Comparison of ENCODE assay signal across 15 cellular contexts in the genomic region with DNA sequence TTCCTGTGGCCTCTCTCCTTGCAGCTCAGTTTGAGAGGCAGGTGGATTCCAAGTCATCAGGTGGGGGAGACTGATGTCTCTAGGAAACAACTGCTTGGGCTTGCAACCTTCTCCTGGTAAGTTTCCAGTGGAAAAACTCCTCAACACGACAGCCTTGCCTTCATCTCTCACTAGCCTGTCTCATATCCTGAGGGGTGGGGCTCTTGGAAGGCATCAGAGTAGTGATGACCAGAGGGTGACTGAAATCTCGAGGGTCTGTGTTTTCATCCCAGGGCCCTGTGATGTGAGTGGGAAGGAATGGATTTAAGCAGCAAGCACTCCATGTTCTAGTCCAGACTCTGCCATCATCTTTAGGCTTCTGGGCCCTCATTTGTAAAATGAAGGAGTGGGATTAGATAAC.
DNase-seq lines count a peak whose midpoint lies in the region; ATAC-seq and TF ChIP-seq lines count a peak whose summit lies in the region.
"Had no signal": no experiment of that assay in that cellular context is flagged by ENCODE, and none has a peak within 500 bp of the region (broad histone marks: within the 10 kb centered on the region; RNA-seq: fewer than 3 reads in every experiment).

No MANE protein-coding gene starts in this region.

- no peak overlapping the region for H2BK15ac ChIP-seq in mesendoderm (replicated peaks; ENCODE audit: low read depth)

- no peaks in the 10 kb centered on the region for H3K27me3 ChIP-seq in A673 (replicated peaks; ENCODE audit: insufficient read depth, low read depth, low read length, poor library complexity)
- no peaks in the 10 kb centered on the region for H3K27me3 ChIP-seq in PC-3 (ENCODE audit: low read length)
- H3K27me3 ChIP-seq in gastroesophageal sphincter: no peaks in the 10 kb centered on the region
- no peaks in the 10 kb centered on the region for H3K27me3 ChIP-seq in mesendoderm (ENCODE audit: insufficient read depth, low read length, poor library complexity)
- H3K27me3 ChIP-seq in mammary epithelial cell (ENCODE audit: insufficient read depth, low read length): no peaks in the 10 kb centered on the region

- no peak; the same call in 1 of the 2 replicates for ATAC-seq in PC-3
- peak; percentile 43 for ATAC-seq in gastroesophageal sphincter
- ATAC-seq in HG03025 (IDR thresholded peaks at IDR 0.05; ENCODE audit: low FRiP score, unreplicated experiment): no peak

- H3K79me2 ChIP-seq in PC-3 (ENCODE audit: low read length) (peaks cover 33% of the 10 kb centered on the region), mesendoderm (ENCODE audit: control insufficient read depth, insufficient read depth, low read length) (no peaks in the 10 kb centered on the region), mammary epithelial cell (ENCODE audit: insufficient read depth, low read length) (peaks cover 37% of the 10 kb centered on the region)

- H3K79me1 ChIP-seq in mesendoderm (ENCODE audit: low read length): no peaks in the 10 kb centered on the region

- H3K27ac ChIP-seq in A673 (ENCODE audit: low read depth, low read length, poor library complexity, severe bottlenecking) (peak overlapping the region; percentile 39), PC-3 (ENCODE audit: low read length) (no peak overlapping the region), gastroesophageal sphincter (peak overlapping the region in 1 of 4 donors; percentile 16), mesendoderm (ENCODE audit: low read depth, low read length) (no peak overlapping the region), mammary epithelial cell (ENCODE audit: insufficient read depth, low read depth, low read length) (no peak overlapping the region)

- H4K5ac ChIP-seq in mesendoderm (ENCODE audit: low read length): no peak overlapping the region

- H3K56ac ChIP-seq in mesendoderm (ENCODE audit: low read length): no peak overlapping the region

- TF ChIP-seq CTCF in A673 (conservative IDR thresholded peaks at IDR 0.05; ENCODE audit: low read depth, low read length): no peak
- TF ChIP-seq CTCF in PC-3 (conservative IDR thresholded peaks at IDR 0.05; ENCODE audit: low read depth, low read length): no peak
- no peak for TF ChIP-seq CTCF in gastroesophageal sphincter (IDR thresholded peaks at IDR 0.05)
- no peak for TF ChIP-seq CTCF in mammary epithelial cell (conservative IDR thresholded peaks at IDR 0.05 in 1 of 2, IDR thresholded peaks at IDR 0.05 in 1 of 2; ENCODE audit: extremely low read depth in 1 of 2, insufficient read depth in 1 of 2, low read depth in 1 of 2, low read length in 2 of 2)

- H2AFZ ChIP-seq in PC-3 (ENCODE audit: low read length): peak overlapping the region; percentile 1; the same call in 1 of the 2 replicates
- no peak overlapping the region for H2AFZ ChIP-seq in mammary epithelial cell (ENCODE audit: low read depth, low read length)

- 33% methylated on average over 1 of the region's 2 CpGs; no CpG with 5 or more reads in 1 of the 2 donors for WGBS in gastroesophageal sphincter (ENCODE audit: low coverage in 1 of 2), 2 donors
- no CpG with 5 or more reads among the region's 2 CpGs for WGBS in mesendoderm (ENCODE audit: extremely low coverage, insufficient coverage, low lambda C conversion rate)
- WGBS in mammary epithelial cell (ENCODE audit: low coverage, missing lambda C conversion rate): 75% methylated on average over 2 of the region's 2 CpGs

- no peak overlapping the region for H3K4me2 ChIP-seq in PC-3 (ENCODE audit: low read length)
- no peak overlapping the region for H3K4me2 ChIP-seq in mesendoderm (ENCODE audit: low read length)
- H3K4me2 ChIP-seq in mammary epithelial cell (ENCODE audit: insufficient read depth, low read depth, low read length): no peak overlapping the region

- H2BK5ac ChIP-seq in mesendoderm (ENCODE audit: low read length): no peak overlapping the region

- BruUV-seq in A673 (replicated peaks; lab: Mats Ljungman, UMichigan) (no TSS peak), PC-3 (replicated peaks; lab: Mats Ljungman, UMichigan) (no TSS peak), mammary epithelial cell (replicated peaks; lab: Mats Ljungman, UMichigan) (no TSS peak)

- H3K4me1 ChIP-seq in A673 (ENCODE audit: insufficient read depth, low read length, poor library complexity, severe bottlenecking) (peaks cover 43% of the 10 kb centered on the region), PC-3 (ENCODE audit: insufficient read depth, low read length) (peaks cover 18% of the 10 kb centered on the region), gastroesophageal sphincter (peaks cover 0 to 20% (median 3%) of the 10 kb centered on the region in 3 donors), mesendoderm (ENCODE audit: control insufficient read depth, low read depth, low read length) (no peaks in the 10 kb centered on the region), mammary epithelial cell (ENCODE audit: insufficient read depth, low read length) (no peaks in the 10 kb centered on the region)

- no peak overlapping the region for H3K18ac ChIP-seq in mesendoderm (ENCODE audit: low read length)

- H4K8ac ChIP-seq in mesendoderm (ENCODE audit: low read depth, low read length): no peak overlapping the region

- H3K9ac ChIP-seq in PC-3 (ENCODE audit: low read length) (no peak overlapping the region), mesendoderm (ENCODE audit: low read length) (no peak overlapping the region), mammary epithelial cell (ENCODE audit: insufficient read depth, low read length) (no peak overlapping the region)

- peak overlapping the region; percentile 20 for H3K4ac ChIP-seq in mesendoderm (ENCODE audit: low read depth, low read length)

- in situ Hi-C loops in mammary epithelial cell (cut with MboI; ENCODE audit: low sequenced_read_pairs in 2 of 2): no loop called here

- H2AK5ac ChIP-seq in mesendoderm (ENCODE audit: low read length): no peak overlapping the region

- dilution Hi-C loops in mammary epithelial cell (cut with HindIII; ENCODE audit: low sequenced_read_pairs): no loop called here

- H3K36me3 ChIP-seq in A673 (ENCODE audit: insufficient read depth, low read length, poor library complexity, severe bottlenecking) (no peaks in the 10 kb centered on the region), PC-3 (ENCODE audit: low read depth, low read length) (peaks cover 80% of the 10 kb centered on the region), gastroesophageal sphincter (peaks cover 0 to 41% of the 10 kb centered on the region in 2 donors), mesendoderm (ENCODE audit: control insufficient read depth, insufficient read depth, low read length) (no peaks in the 10 kb centered on the region), mammary epithelial cell (ENCODE audit: insufficient read depth, low read length) (peaks cover 34% of the 10 kb centered on the region)

- no peaks in the 10 kb centered on the region for H3K9me2 ChIP-seq in PC-3 (replicated peaks; ENCODE audit: low read length)

- H3K4me3 ChIP-seq in A673 (ENCODE audit: low read depth, low read length, poor library complexity, severe bottlenecking) (no peak overlapping the region), PC-3 (ENCODE audit: low read length) (no peak overlapping the region), gastroesophageal sphincter (no peak overlapping the region), mesendoderm (ENCODE audit: low read length) (no peak overlapping the region), mammary epithelial cell (replicated peaks in 1 of 3; ENCODE audit: insufficient read depth in 1 of 3, low read depth in 2 of 3, low read length in 3 of 3) (no peak overlapping the region)
- H3K4me3 ChIP-seq: HAP-1 had no signal

- no peak overlapping the region for H2BK120ac ChIP-seq in mesendoderm (ENCODE audit: low read depth, low read length)

- no peak for DNase-seq in A673 (ENCODE audit: low spot score)
- DNase-seq in PC-3: peak; percentile 55
- DNase-seq in mesendoderm: no peak
- no peak for DNase-seq in mammary epithelial cell
- DNase-seq in NCI-H2107 treated with DMSO at 0.1 percent for 48 hours (lab: John Stamatoyannopoulos, UW; ENCODE audit: unreplicated experiment): no peak
- no peak for DNase-seq in HuH-7.5 (ENCODE audit: low spot score)
- DNase-seq: Kasumi-1, MM.1S, NCI-H1105, NCI-H1694, NCI-H2227 treated with DMSO at 0.1 percent for 48 hours, NCI-H524 had no signal

- CTCF ChIA-PET in A673 (lab: Charles Lee): no interaction called here
- CTCF ChIA-PET in PC-3 (lab: Charles Lee): no interaction called here
- CTCF ChIA-PET in mammary epithelial cell (lab: Charles Lee; ENCODE audit: low non-redundant PET): no interaction called here

- TF ChIP-seq EP300 in gastroesophageal sphincter (IDR thresholded peaks at IDR 0.05): no peak

- POLR2A ChIA-PET in A673 (lab: Charles Lee; ENCODE audit: low non-redundant PET): no interaction called here
- POLR2A ChIA-PET in PC-3 (lab: Charles Lee; ENCODE audit: unreplicated experiment): no interaction called here

- H3K9me3 ChIP-seq in A673 (ENCODE audit: low read depth, low read length, poor library complexity, severe bottlenecking) (no peaks in the 10 kb centered on the region), PC-3 (ENCODE audit: low read length) (no peaks in the 10 kb centered on the region), gastroesophageal sphincter (no peaks in the 10 kb centered on the region), mammary epithelial cell (replicated peaks; ENCODE audit: insufficient read depth, low read length) (no peaks in the 10 kb centered on the region)
- H3K9me3 ChIP-seq: HAP-1 had no signal

- no peak for TF ChIP-seq POLR2A in gastroesophageal sphincter (IDR thresholded peaks at IDR 0.05)

- H3K23ac ChIP-seq in mesendoderm (ENCODE audit: low read length): no peak overlapping the region

- H4K20me1 ChIP-seq in PC-3 (ENCODE audit: low read length) (no peaks in the 10 kb centered on the region), mammary epithelial cell (ENCODE audit: insufficient read depth, low read length) (no peaks in the 10 kb centered on the region)

- intact Hi-C loops in A673 (cut with micrococcal nuclease; ENCODE audit: unreplicated experiment): no loop called here
- intact Hi-C loops in PC-3 (cut with micrococcal nuclease): no loop called here
- intact Hi-C loops in mammary epithelial cell (cut with micrococcal nuclease): no loop called here

- H3F3A ChIP-seq in PC-3 (ENCODE audit: low read length, unreplicated experiment): no peaks in the 10 kb centered on the region
